Comparison of ENCODE assay signal across 19 cellular contexts in genomic region chr11:468036-468435, GRCh38. TPM values are rescaled to one million over a fixed set of nuclear protein-coding genes. Genes with fewer than 3 reads are reported as not detected.
DNase-seq lines count a peak whose midpoint lies in the region; ATAC-seq and TF ChIP-seq lines count a peak whose summit lies in the region.
"Had no signal": no experiment of that assay in that cellular context is flagged by ENCODE, and none has a peak within 500 bp of the region (broad histone marks: within the 10 kb centered on the region; RNA-seq: fewer than 3 reads in every experiment).

No MANE protein-coding gene starts in this region.

- H3K9ac ChIP-seq in SK-N-MC (ENCODE audit: insufficient read length): no peak overlapping the region

- peaks cover 9% of the 10 kb centered on the region for H3K36me3 Mint-ChIP-seq in mesothelial cell of epicardium
- no peaks in the 10 kb centered on the region for H3K36me3 Mint-ChIP-seq in CD4-positive, alpha-beta T cell (ENCODE audit: low read depth)

- H3K9me3 ChIP-seq in SK-N-MC (ENCODE audit: low read depth, low read length): no peaks in the 10 kb centered on the region
- H3K9me3 ChIP-seq in esophagus muscularis mucosa: no peaks in the 10 kb centered on the region
- H3K9me3 ChIP-seq in upper lobe of left lung: no peaks in the 10 kb centered on the region
- no peaks in the 10 kb centered on the region for H3K9me3 ChIP-seq in CD4-positive, alpha-beta T cell (ENCODE audit: control insufficient read depth, low read length)
- H3K9me3 ChIP-seq: colonic mucosa, SJSA1 had no signal

- peaks cover 25% of the 10 kb centered on the region for H3K4me1 Mint-ChIP-seq in mesothelial cell of epicardium
- no peaks in the 10 kb centered on the region for H3K4me1 Mint-ChIP-seq in CD4-positive, alpha-beta T cell (ENCODE audit: low read depth)
- H3K4me1 Mint-ChIP-seq: activated CD4-positive, alpha-beta memory T cell treated with anti-CD3 and anti-CD28 coated beads, Interleukin-2, amount 10 ng/mL, durations not matched to agents 7 days and 5 days; activated naive CD8-positive, alpha-beta T cell treated with anti-CD3 and anti-CD28 coated beads, Interleukin-2, amount 50 U/mL, for 24 hours had no signal

- H3K4me3 ChIP-seq in SK-N-MC (no peak overlapping the region), esophagus muscularis mucosa (no peak overlapping the region), upper lobe of left lung (no peak overlapping the region)
- H3K4me3 ChIP-seq: colonic mucosa, SJSA1 had no signal

- H3K27ac ChIP-seq in SK-N-MC (peak overlapping the region; percentile 76), esophagus muscularis mucosa (replicated peaks in 1 of 4) (peak overlapping the region; percentile 73 to 79 (median 76)), upper lobe of left lung (peak overlapping the region; percentile 83 to 91 (median 90))
- H3K27ac ChIP-seq in CD4-positive, alpha-beta T cell (ENCODE audit: low read depth, low read length): no peak overlapping the region
- H3K27ac ChIP-seq: colonic mucosa, SJSA1 had no signal

- intact Hi-C loops in esophagus muscularis mucosa (cut with DNase I): no loop called here
- intact Hi-C loops in CD4-positive, alpha-beta T cell (cut with DNase I, micrococcal nuclease): no loop called here

- TF ChIP-seq CTCF in esophagus muscularis mucosa (IDR thresholded peaks at IDR 0.05) (no peak), mesothelial cell of epicardium (IDR thresholded peaks at IDR 0.05; ENCODE audit: unreplicated experiment) (no peak), upper lobe of left lung (IDR thresholded peaks at IDR 0.05) (no peak)
- TF ChIP-seq CTCF in CD4-positive, alpha-beta T cell (IDR thresholded peaks at IDR 0.05): no peak

- 63% methylated on average over 12 of the region's 12 CpGs for WGBS in esophagus muscularis mucosa
- WGBS in upper lobe of left lung, 2 donors: 82 to 83% methylated on average over 12 of the region's 12 CpGs

- H3K27me3 Mint-ChIP-seq in mesothelial cell of epicardium (ENCODE audit: low read depth): no peaks in the 10 kb centered on the region
- no peaks in the 10 kb centered on the region for H3K27me3 Mint-ChIP-seq in CD4-positive, alpha-beta T cell
- H3K27me3 Mint-ChIP-seq: activated CD4-positive, alpha-beta memory T cell treated with anti-CD3 and anti-CD28 coated beads, Interleukin-2, amount 10 ng/mL, durations not matched to agents 7 days and 5 days; activated naive CD8-positive, alpha-beta T cell treated with anti-CD3 and anti-CD28 coated beads, Interleukin-2, amount 50 U/mL, for 24 hours had no signal

- DNase-seq in SK-N-MC (ENCODE audit: low read depth, low spot score) (no peak), esophagus muscularis mucosa (ENCODE audit: extremely low spot score) (no peak), mesothelial cell of epicardium (ENCODE audit: low spot score in 2 of 2, unreplicated experiment in 2 of 2) (no peak), upper lobe of left lung (no peak), midbrain (lab: John Stamatoyannopoulos, UW) (no peak)
- no peak for DNase-seq in CD4-positive, alpha-beta T cell
- DNase-seq: activated CD4-positive, alpha-beta memory T cell treated with anti-CD3 and anti-CD28 coated beads, Interleukin-2, amount 10 ng/mL, durations not matched to agents 7 days and 5 days; activated naive CD8-positive, alpha-beta T cell treated with anti-CD3 and anti-CD28 coated beads, Interleukin-2, amount 50 U/mL, for 24 hours; activated T-cell treated with anti-CD3 and anti-CD28 coated beads, Interleukin-2, amount 50 U/mL, for 72 hours; C1 segment of cervical spinal cord; colonic mucosa; DND-41; GOT3; mammary epithelial cell; NCI-H1092 treated with DMSO at 0.1 percent for 48 hours; stimulated activated CD4-positive, alpha-beta T cell treated with anti-CD3 and anti-CD28 coated beads, Interleukin-4, amount 100 ng/mL, for 4 hours had no signal

- TF ChIP-seq POLR2A in esophagus muscularis mucosa (IDR thresholded peaks at IDR 0.05; ENCODE audit: low read depth) (no peak), upper lobe of left lung (IDR thresholded peaks at IDR 0.05) (no peak)

- H3K36me3 ChIP-seq in SK-N-MC (ENCODE audit: insufficient read depth, low read length): peaks cover 3% of the 10 kb centered on the region; the same call in 1 of the 2 replicates
- peaks cover 0 to 14% (median 7%) of the 10 kb centered on the region in 4 donors for H3K36me3 ChIP-seq in esophagus muscularis mucosa
- H3K36me3 ChIP-seq in upper lobe of left lung: peaks cover 0 to 6% (median 0%) of the 10 kb centered on the region in 4 donors
- H3K36me3 ChIP-seq: colonic mucosa, SJSA1 had no signal

- peak overlapping the region; percentile 91 for H3K27ac Mint-ChIP-seq in mesothelial cell of epicardium
- H3K27ac Mint-ChIP-seq in CD4-positive, alpha-beta T cell: no peak overlapping the region
- H3K27ac Mint-ChIP-seq: activated CD4-positive, alpha-beta memory T cell treated with anti-CD3 and anti-CD28 coated beads, Interleukin-2, amount 10 ng/mL, durations not matched to agents 7 days and 5 days; activated naive CD8-positive, alpha-beta T cell treated with anti-CD3 and anti-CD28 coated beads, Interleukin-2, amount 50 U/mL, for 24 hours; activated T-cell treated with anti-CD3 and anti-CD28 coated beads, Interleukin-2, amount 50 U/mL, for 72 hours had no signal

- POLR2A ChIA-PET in CD4-positive, alpha-beta T cell (lab: Charles Lee): no interaction called here

- TF ChIP-seq EP300 in esophagus muscularis mucosa (IDR thresholded peaks at IDR 0.05) (no peak), upper lobe of left lung (IDR thresholded peaks at IDR 0.05) (no peak)

- H3K9me3 Mint-ChIP-seq in mesothelial cell of epicardium: peaks cover 3% of the 10 kb centered on the region
- H3K9me3 Mint-ChIP-seq in CD4-positive, alpha-beta T cell: no peaks in the 10 kb centered on the region
- H3K9me3 Mint-ChIP-seq: activated CD4-positive, alpha-beta memory T cell treated with anti-CD3 and anti-CD28 coated beads, Interleukin-2, amount 10 ng/mL, durations not matched to agents 7 days and 5 days; activated naive CD8-positive, alpha-beta T cell treated with anti-CD3 and anti-CD28 coated beads, Interleukin-2, amount 50 U/mL, for 24 hours; activated T-cell treated with anti-CD3 and anti-CD28 coated beads, Interleukin-2, amount 50 U/mL, for 72 hours had no signal

- CTCF ChIA-PET in CD4-positive, alpha-beta T cell (lab: Charles Lee): no interaction called here

- ATAC-seq in upper lobe of left lung (ENCODE audit: low FRiP score in 2 of 2): no peak
- ATAC-seq in CD4-positive, alpha-beta T cell (ENCODE audit: poor library complexity): no peak
- no peak for ATAC-seq in HG03097 (IDR thresholded peaks at IDR 0.05; ENCODE audit: low FRiP score, unreplicated experiment)
- ATAC-seq: activated naive CD8-positive, alpha-beta T cell treated with anti-CD3 and anti-CD28 coated beads, Interleukin-2, amount 50 U/mL, for 24 hours; activated T-cell treated with anti-CD3 and anti-CD28 coated beads, Interleukin-2, amount 50 U/mL, for 72 hours had no signal

- H3K4me1 ChIP-seq in esophagus muscularis mucosa: peaks cover 18 to 32% (median 28%) of the 10 kb centered on the region in 4 donors
- peaks cover 18 to 35% (median 25%) of the 10 kb centered on the region in 4 donors for H3K4me1 ChIP-seq in upper lobe of left lung
- H3K4me1 ChIP-seq: colonic mucosa had no signal

- H3K27me3 ChIP-seq in esophagus muscularis mucosa: no peaks in the 10 kb centered on the region
- H3K27me3 ChIP-seq in upper lobe of left lung: no peaks in the 10 kb centered on the region
- H3K27me3 ChIP-seq in CD4-positive, alpha-beta T cell (ENCODE audit: control insufficient read depth, insufficient read depth, low read length): no peaks in the 10 kb centered on the region
- H3K27me3 ChIP-seq: colonic mucosa, SJSA1 had no signal

- no peak overlapping the region for H3K4me3 Mint-ChIP-seq in mesothelial cell of epicardium
- H3K4me3 Mint-ChIP-seq in CD4-positive, alpha-beta T cell: no peak overlapping the region
- H3K4me3 Mint-ChIP-seq: activated CD4-positive, alpha-beta memory T cell treated with anti-CD3 and anti-CD28 coated beads, Interleukin-2, amount 10 ng/mL, durations not matched to agents 7 days and 5 days; activated naive CD8-positive, alpha-beta T cell treated with anti-CD3 and anti-CD28 coated beads, Interleukin-2, amount 50 U/mL, for 24 hours; activated T-cell treated with anti-CD3 and anti-CD28 coated beads, Interleukin-2, amount 50 U/mL, for 72 hours had no signal

RNA-seq across cellular contexts. Expression of gene PTDSS2, which starts 18.0 kb away (rescaled TPM):
- total RNA-seq in esophagus muscularis mucosa (10 to 100 TPM; 23.9 to 58.3 (median 30.2) TPM), mesothelial cell of epicardium (39.0 to 49.7 TPM (median 42.1 TPM) in 3 replicates), upper lobe of left lung (100 to 1,000 TPM in 1 of 6 donors, 10 to 100 TPM in 5; 29.6 to 188 (median 45.1) TPM)
- 10 to 100 TPM; 15.2 to 18.4 TPM for total RNA-seq in CD4-positive, alpha-beta T cell

RNA-seq across cellular contexts. Expression of gene ANO9, which starts 26.2 kb away (rescaled TPM):
- under 1 TPM in 3 of 4 donors, not detected in 1; 0.11 to 0.42 (median 0.32) TPM for total RNA-seq in esophagus muscularis mucosa
- total RNA-seq in mesothelial cell of epicardium: 29.7 to 32.3 TPM (median 30.6 TPM) in 3 replicates
- 10 to 100 TPM; 11.7 to 62.9 (median 18.8) TPM for total RNA-seq in upper lobe of left lung
- total RNA-seq in CD4-positive, alpha-beta T cell: 100 to 1,000 TPM; 109 to 114 TPM
- total RNA-seq: SJSA1, skeletal muscle tissue had no signal

RNA-seq across cellular contexts. Expression of gene RNH1, which starts 39.0 kb away (rescaled TPM):
- total RNA-seq in esophagus muscularis mucosa: 100 to 1,000 TPM; 280 to 367 (median 334) TPM
- total RNA-seq in mesothelial cell of epicardium: 81.7 to 89.4 TPM (median 83.2 TPM) in 3 replicates
- 100 to 1,000 TPM; 236 to 374 (median 339) TPM for total RNA-seq in upper lobe of left lung
- 100 to 1,000 TPM; 131 to 132 TPM for total RNA-seq in CD4-positive, alpha-beta T cell

RNA-seq across cellular contexts. Expression of gene SIGIRR, which starts 53.2 kb away (rescaled TPM):
- total RNA-seq in esophagus muscularis mucosa (10 to 100 TPM; 45.7 to 72.9 (median 50.5) TPM), mesothelial cell of epicardium (35.5 to 42.5 TPM (median 39.2 TPM) in 3 replicates), upper lobe of left lung (100 to 1,000 TPM in 3 of 6 donors, 10 to 100 TPM in 3; 54.7 to 116 (median 91.1) TPM)
- total RNA-seq in CD4-positive, alpha-beta T cell: 100 to 1,000 TPM; 358 to 392 TPM

Comparison
In these comparisons a context has a peak if more than half of its experiments do, and no peak if none do; other contexts are left out.
1. RNA of gene ANO9, which starts 26.2 kb away (total RNA-seq): 109 to 114 TPM in CD4-positive, alpha-beta T cell, 29.7 to 32.3 TPM in mesothelial cell of epicardium and 11.7 to 62.9 TPM in upper lobe of left lung; 0.11 to 0.42 TPM in esophagus muscularis mucosa; every median in the first group is over 4 times any median in the second.